In the genomic region with DNA sequence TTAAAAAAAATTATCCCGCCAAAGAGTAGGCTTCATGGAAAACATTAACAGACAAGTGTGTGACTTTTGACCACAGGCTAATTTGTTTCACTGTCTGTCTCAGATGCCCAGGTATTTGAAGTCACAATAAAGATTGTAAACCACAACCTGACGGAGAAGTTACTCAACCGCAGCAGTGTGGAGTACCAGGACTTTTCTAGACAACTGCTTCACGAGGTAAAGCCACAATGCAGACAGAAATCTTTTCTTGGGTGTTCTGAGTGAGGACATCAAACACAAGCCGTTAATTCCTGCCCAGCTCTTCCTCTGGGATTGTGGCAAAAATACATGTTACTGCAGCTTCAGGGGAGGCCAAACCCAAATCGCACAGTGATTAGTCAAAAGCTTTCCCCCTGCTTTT, we compare ENCODE assay signal across 18 cellular contexts. TPM values are rescaled to one million over a fixed set of nuclear protein-coding genes. Genes with fewer than 3 reads are reported as not detected.
A peak's percentile ranks its signal among the peaks of the same experiment; 100 is the strongest.
DNase-seq lines count a peak whose midpoint lies in the region; ATAC-seq and TF ChIP-seq lines count a peak whose summit lies in the region.
"Had no signal": no experiment of that assay in that cellular context is flagged by ENCODE, and none has a peak within 500 bp of the region (broad histone marks: within the 10 kb centered on the region; RNA-seq: fewer than 3 reads in every experiment).

No MANE protein-coding gene starts in this region.

- H3K9me3 ChIP-seq in mammary epithelial cell (replicated peaks; ENCODE audit: insufficient read depth, low read length), result no peaks in the 10 kb centered on the region
- H3K9me3 ChIP-seq: spleen had no signal

- intact Hi-C loops in mammary epithelial cell (cut with micrococcal nuclease) (no loop called here), MCF 10A (cut with micrococcal nuclease) (no loop called here)

- peak; percentile 64 for DNase-seq in mammary epithelial cell
- no peak for DNase-seq in MCF 10A (ENCODE audit: unreplicated experiment)
- no peak for DNase-seq in RWPE1 (ENCODE audit: low spot score)
- peak; percentile 80 for DNase-seq in kidney glomerular epithelial cell (lab: John Stamatoyannopoulos, UW)
- DNase-seq in NCI-H526 (lab: John Stamatoyannopoulos, UW), result no peak
- no peak for DNase-seq in omental fat pad (ENCODE audit: low spot score)
- DNase-seq in activated CD8-positive, alpha-beta memory T cell treated with anti-CD3 and anti-CD28 coated beads, Interleukin-2, amount 50 U/mL, for 4 hours, result no peak
- DNase-seq: activated effector memory CD4-positive, alpha-beta T cell treated with anti-CD3 and anti-CD28 coated beads, Interleukin-2, amount 50 U/mL, for 16 hours; amygdala; EL; SIG-M5; spleen; T-helper 2 cell had no signal

- H3K27ac Mint-ChIP-seq in MCF 10A (ENCODE audit: low read depth, unreplicated experiment), result no peak overlapping the region

- WGBS in mammary epithelial cell (ENCODE audit: low coverage, missing lambda C conversion rate), result 75% methylated on average over 5 of the region's 6 CpGs

- peaks cover 11% of the 10 kb centered on the region for H3K4me1 ChIP-seq in mammary epithelial cell (ENCODE audit: insufficient read depth, low read length)

- BruUV-seq in mammary epithelial cell (replicated peaks; lab: Mats Ljungman, UMichigan) (no TSS peak), MCF 10A (replicated peaks; lab: Mats Ljungman, UMichigan) (no TSS peak)

- H3K4me3 ChIP-seq in mammary epithelial cell (replicated peaks in 1 of 3; ENCODE audit: insufficient read depth in 1 of 3, low read depth in 2 of 3, low read length in 3 of 3), result no peak overlapping the region
- H3K4me3 ChIP-seq: spleen had no signal

- H3K27ac ChIP-seq in mammary epithelial cell (ENCODE audit: insufficient read depth, low read depth, low read length) (no peak overlapping the region), RWPE1 (peak overlapping the region; percentile 63)
- H3K27ac ChIP-seq: spleen had no signal

- H2AFZ ChIP-seq in mammary epithelial cell (ENCODE audit: low read depth, low read length), result no peak overlapping the region

- no peak overlapping the region for H3K4me3 Mint-ChIP-seq in MCF 10A (ENCODE audit: unreplicated experiment)

- no peaks in the 10 kb centered on the region for H4K20me1 ChIP-seq in mammary epithelial cell (ENCODE audit: insufficient read depth, low read length)

- H3K4me1 Mint-ChIP-seq in MCF 10A (ENCODE audit: insufficient read depth, unreplicated experiment), result peaks cover 6% of the 10 kb centered on the region

- no peaks in the 10 kb centered on the region for H3K9me3 Mint-ChIP-seq in MCF 10A (ENCODE audit: unreplicated experiment)

- no peaks in the 10 kb centered on the region for H3K36me3 Mint-ChIP-seq in MCF 10A (ENCODE audit: insufficient read depth, unreplicated experiment)

- H3K27me3 Mint-ChIP-seq in MCF 10A (ENCODE audit: insufficient read depth, unreplicated experiment), result no peaks in the 10 kb centered on the region

- CTCF ChIA-PET in mammary epithelial cell (lab: Charles Lee; ENCODE audit: low non-redundant PET) (no interaction called here), MCF 10A (lab: Yijun Ruan, JAX) (interaction anchor here (0.7 to 1.5 kb wide), 2 partner anchors 15 to 489 kb away, joined by 3 read pairs; no protein-coding TSS in a partner anchor), RWPE1 (lab: Yijun Ruan, JAX) (interaction anchor here (0.7 kb wide), 1 partner anchor 170 kb away, joined by 4 read pairs; no protein-coding TSS in a partner anchor)

- in situ Hi-C loops in mammary epithelial cell (cut with MboI; ENCODE audit: low sequenced_read_pairs in 2 of 2), result loop anchor here (25.0 kb wide), 2 partner anchors 290 to 490 kb away; no protein-coding TSS in a partner anchor

- no peaks in the 10 kb centered on the region for H3K27me3 ChIP-seq in mammary epithelial cell (ENCODE audit: insufficient read depth, low read length)

- H3K79me2 ChIP-seq in mammary epithelial cell (ENCODE audit: insufficient read depth, low read length), result no peaks in the 10 kb centered on the region

- no peak overlapping the region for H3K4me2 ChIP-seq in mammary epithelial cell (ENCODE audit: insufficient read depth, low read depth, low read length)

- POLR2A ChIA-PET in MCF 10A (lab: Yijun Ruan, JAX), result interaction anchor here (1.3 kb wide), 1 partner anchor 93 kb away, joined by 4 read pairs; no protein-coding TSS in a partner anchor
- POLR2A ChIA-PET in RWPE1 (lab: Yijun Ruan, JAX; ENCODE audit: low non-redundant PET), result no interaction called here

- ATAC-seq in GM18873 (IDR thresholded peaks at IDR 0.05; ENCODE audit: low FRiP score, unreplicated experiment), result no peak
- ATAC-seq in omental fat pad (ENCODE audit: low FRiP score), result no peak
- ATAC-seq: activated CD4-positive, CD25-positive, alpha-beta regulatory T cell treated with anti-CD3 and anti-CD28 coated beads, Interleukin-2, amount 50 U/mL, for 24 hours; HepG2 had no signal

- no peaks in the 10 kb centered on the region for H3K36me3 ChIP-seq in mammary epithelial cell (ENCODE audit: insufficient read depth, low read length)
- H3K36me3 ChIP-seq: spleen had no signal

- dilution Hi-C loops in mammary epithelial cell (cut with HindIII; ENCODE audit: low sequenced_read_pairs), result loop anchor here (5.0 kb wide), 1 partner anchor 40 kb away; no protein-coding TSS in a partner anchor

- TF ChIP-seq CTCF in mammary epithelial cell (conservative IDR thresholded peaks at IDR 0.05 in 1 of 2, IDR thresholded peaks at IDR 0.05 in 1 of 2; ENCODE audit: extremely low read depth in 1 of 2, insufficient read depth in 1 of 2, low read depth in 1 of 2, low read length in 2 of 2), result no peak
- no peak for TF ChIP-seq CTCF in MCF 10A (IDR thresholded peaks at IDR 0.05; ENCODE audit: unreplicated experiment)
- TF ChIP-seq CTCF in RWPE1 (conservative IDR thresholded peaks at IDR 0.05; ENCODE audit: low read depth), result no peak
- no peak for TF ChIP-seq CTCF in omental fat pad (IDR thresholded peaks at IDR 0.05)

- H3K9ac ChIP-seq in mammary epithelial cell (ENCODE audit: insufficient read depth, low read length), result no peak overlapping the region

RNA-seq across cellular contexts. Expression of gene UMODL1, which starts 30.9 kb away (rescaled TPM):
- total RNA-seq in mammary epithelial cell, result under 1 TPM in 1 of 2 donors, not detected in 1; under 0.01 TPM
- not detected for polyA plus RNA-seq in mammary epithelial cell
- polyA minus RNA-seq in mammary epithelial cell, result not detected
- not detected in 2 replicates for total RNA-seq in MCF 10A (2022)
- not detected for total RNA-seq in omental fat pad
- total RNA-seq: fibroblast of villous mesenchyme, HepG2, NCI-H460 had no signal
- polyA plus RNA-seq: HepG2 had no signal

Comparison
In these comparisons a context has a peak if more than half of its experiments do, and no peak if none do; other contexts are left out.
1. DNase-seq: peak in mammary epithelial cell (single experiment) and kidney glomerular epithelial cell (single experiment); none in MCF 10A (single experiment), RWPE1 (single experiment), NCI-H526 (0 of 2), omental fat pad (single experiment) and activated CD8-positive, alpha-beta memory T cell treated with anti-CD3 and anti-CD28 coated beads, Interleukin-2, amount 50 U/mL, for 4 hours (single experiment).